In genomic region chr13:49443327-49443688, GRCh38 we compare ENCODE assay signal across 8 cellular contexts. TPM values are rescaled to one million over a fixed set of nuclear protein-coding genes. Genes with fewer than 3 reads are reported as not detected.
A peak's percentile ranks its signal among the peaks of the same experiment; 100 is the strongest.
DNase-seq lines count a peak whose midpoint lies in the region; ATAC-seq and TF ChIP-seq lines count a peak whose summit lies in the region.

No MANE protein-coding gene starts in this region.

- TF ChIP-seq CTCF in right atrium auricular region (IDR thresholded peaks at IDR 0.05) (no peak), psoas muscle (IDR thresholded peaks at IDR 0.05) (no peak)

- no peaks in the 10 kb centered on the region for H3K27me3 Mint-ChIP-seq in activated T-helper 17 cell treated with anti-CD3 and anti-CD28 coated beads, Interleukin-2, amount 50 U/mL, for 72 hours

- H3K4me1 ChIP-seq in right atrium auricular region (peaks cover 0 to 32% of the 10 kb centered on the region in 2 donors), psoas muscle (peaks cover 5% of the 10 kb centered on the region)

- H3K9me3 Mint-ChIP-seq in activated T-helper 17 cell treated with anti-CD3 and anti-CD28 coated beads, Interleukin-2, amount 50 U/mL, for 72 hours, result no peaks in the 10 kb centered on the region

- H3K27ac ChIP-seq in right atrium auricular region (peak overlapping the region; percentile 97), psoas muscle (peak overlapping the region; percentile 81)

- peak overlapping the region; percentile 87 for H3K4me3 Mint-ChIP-seq in activated T-helper 17 cell treated with anti-CD3 and anti-CD28 coated beads, Interleukin-2, amount 50 U/mL, for 72 hours

- intact Hi-C loops in psoas muscle (cut with DNase I), result loop anchor here in 1 of 2 donors (5.0 kb wide), 1 partner anchor 49 kb away; no protein-coding TSS in a partner anchor

- DNase-seq in EL, result peak; percentile 52
- DNase-seq in Kasumi-1 (lab: John Stamatoyannopoulos, UW), result peak; percentile 37 to 54
- DNase-seq in right atrium auricular region (ENCODE audit: low spot score), result no peak
- DNase-seq in psoas muscle, result no peak
- no peak for DNase-seq in middle frontal gyrus (ENCODE audit: extremely low spot score, low spot score)

- no peaks in the 10 kb centered on the region for H3K9me3 ChIP-seq in right atrium auricular region
- H3K9me3 ChIP-seq in psoas muscle, result no peaks in the 10 kb centered on the region

- peak; percentile 1 for ATAC-seq in activated T-helper 17 cell treated with anti-CD3 and anti-CD28 coated beads, Interleukin-2, amount 50 U/mL, for 72 hours (replicated peaks)
- ATAC-seq in psoas muscle (peak in 1 of 4 donors; percentile 6), HG03439 (IDR thresholded peaks at IDR 0.05; ENCODE audit: unreplicated experiment) (no peak), GM21526 (IDR thresholded peaks at IDR 0.05; ENCODE audit: low FRiP score, unreplicated experiment) (no peak)

- peaks cover 38% of the 10 kb centered on the region for H3K36me3 Mint-ChIP-seq in activated T-helper 17 cell treated with anti-CD3 and anti-CD28 coated beads, Interleukin-2, amount 50 U/mL, for 72 hours (ENCODE audit: low read depth)

- peaks cover 14% of the 10 kb centered on the region for H3K4me1 Mint-ChIP-seq in activated T-helper 17 cell treated with anti-CD3 and anti-CD28 coated beads, Interleukin-2, amount 50 U/mL, for 72 hours

- no peaks in the 10 kb centered on the region for H3K27me3 ChIP-seq in right atrium auricular region
- no peaks in the 10 kb centered on the region for H3K27me3 ChIP-seq in psoas muscle (ENCODE audit: insufficient read depth in 3 of 3, low read length in 2 of 3)

- peak overlapping the region; percentile 84 for H3K4me3 ChIP-seq in right atrium auricular region
- peak overlapping the region; percentile 80 for H3K4me3 ChIP-seq in psoas muscle

- WGBS in psoas muscle, 3 donors, result 4 to 8% (median 7%) methylated on average over 9 of the region's 9 CpGs

- H3K36me3 ChIP-seq in right atrium auricular region (no peaks in the 10 kb centered on the region), psoas muscle (ENCODE audit: insufficient read depth in 1 of 2, low read depth in 1 of 2) (no peaks in the 10 kb centered on the region)

- H3K27ac Mint-ChIP-seq in activated T-helper 17 cell treated with anti-CD3 and anti-CD28 coated beads, Interleukin-2, amount 50 U/mL, for 72 hours, result peak overlapping the region; percentile 97

RNA-seq across cellular contexts. Expression of gene CAB39L, which starts 0.6 kb away (rescaled TPM):
- total RNA-seq in activated T-helper 17 cell treated with anti-CD3 and anti-CD28 coated beads, Interleukin-2, amount 50 U/mL, for 72 hours, result 10 to 100 TPM in 1 of 2 donors, 1 to 10 TPM in 1; 5.1 to 13.8 TPM
- total RNA-seq in right atrium auricular region, result 10 to 100 TPM; 24.3 to 27.1 TPM
- total RNA-seq in psoas muscle, result 1 to 10 TPM; 1.8 to 6.1 (median 4.2) TPM
- polyA plus RNA-seq in psoas muscle, result 10 to 100 TPM in 1 of 3 donors, 1 to 10 TPM in 2; 1.5 to 13.3 (median 2.6) TPM

RNA-seq across cellular contexts. Expression of gene SETDB2, which starts 0.8 kb away (rescaled TPM):
- 10 to 100 TPM; 14.1 to 16.3 TPM for total RNA-seq in activated T-helper 17 cell treated with anti-CD3 and anti-CD28 coated beads, Interleukin-2, amount 50 U/mL, for 72 hours
- 10 to 100 TPM in 1 of 2 donors, 1 to 10 TPM in 1; 7.3 to 12.4 TPM for total RNA-seq in right atrium auricular region
- 1 to 10 TPM; 1.7 to 7.9 (median 5.5) TPM for total RNA-seq in psoas muscle
- 1 to 10 TPM; 2.1 to 5.4 (median 2.5) TPM for polyA plus RNA-seq in psoas muscle

RNA-seq across cellular contexts. Expression of gene PHF11, which starts 52.4 kb away (rescaled TPM):
- total RNA-seq in activated T-helper 17 cell treated with anti-CD3 and anti-CD28 coated beads, Interleukin-2, amount 50 U/mL, for 72 hours, result 10 to 100 TPM; 64.5 to 94.8 TPM
- 10 to 100 TPM; 14.8 to 22.3 TPM for total RNA-seq in right atrium auricular region
- 10 to 100 TPM in 2 of 4 donors, 1 to 10 TPM in 2; 8.2 to 14.7 (median 10.1) TPM for total RNA-seq in psoas muscle
- 10 to 100 TPM in 2 of 3 donors, 1 to 10 TPM in 1; 8.8 to 17.8 (median 12.0) TPM for polyA plus RNA-seq in psoas muscle

Comparison
In these comparisons a context has a peak if more than half of its experiments do, and no peak if none do; other contexts are left out.
1. DNase-seq: peak in EL (single experiment) and Kasumi-1 (2 of 2); none in right atrium auricular region (single experiment), psoas muscle (0 of 2) and middle frontal gyrus (single experiment).